ENCODE assay signal across 17 cellular contexts in the genomic region with DNA sequence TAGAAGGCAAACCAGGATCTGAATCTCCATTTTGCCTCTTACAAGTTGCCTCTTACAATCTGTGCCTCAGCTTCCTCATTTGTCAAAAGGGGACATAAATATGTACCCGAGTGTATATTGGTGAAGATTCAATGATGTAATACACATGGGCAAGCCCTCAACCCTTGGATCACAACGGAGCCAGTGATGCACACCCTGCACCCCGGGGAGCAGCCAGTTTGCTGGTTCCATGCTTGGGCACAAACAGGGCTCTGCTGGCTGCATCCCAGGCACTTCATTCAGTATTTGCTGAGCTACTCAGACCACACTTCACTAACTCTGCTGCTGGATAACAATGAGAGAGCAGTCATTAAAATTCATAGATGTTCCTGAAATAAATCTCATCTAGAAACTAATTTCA.
"Had no signal": no experiment of that assay in that cellular context is flagged by ENCODE, and none has a peak within 500 bp of the region (broad histone marks: within the 10 kb centered on the region; RNA-seq: fewer than 3 reads in every experiment).

No MANE protein-coding gene starts in this region.

- H3K27me3 ChIP-seq: adrenal gland, transverse colon had no signal

- H3K27me3 Mint-ChIP-seq: activated B cell treated with CpG ODN at 0.5 μM for 24 hours, progenitor cell of endocrine pancreas had no signal

- H3K4me3 Mint-ChIP-seq: activated B cell treated with CpG ODN at 0.5 μM for 24 hours; activated CD8-positive, alpha-beta T cell treated with anti-CD3 and anti-CD28 coated beads, Interleukin-2, amount 10 ng/mL, durations not matched to agents 7 days and 5 days; activated naive CD4-positive, alpha-beta T cell treated with anti-CD3 and anti-CD28 coated beads, Interleukin-2, amount 50 U/mL, for 24 hours; nephron; T-helper 17 cell had no signal

- H3K4me1 Mint-ChIP-seq: activated B cell treated with CpG ODN at 0.5 μM for 24 hours; activated naive CD4-positive, alpha-beta T cell treated with anti-CD3 and anti-CD28 coated beads, Interleukin-2, amount 50 U/mL, for 24 hours had no signal

- H3K27ac ChIP-seq: adrenal gland, skin epidermis, transverse colon had no signal

- H3K4me3 ChIP-seq: adrenal gland, skin epidermis, transverse colon had no signal

- H3K36me3 Mint-ChIP-seq: activated naive CD4-positive, alpha-beta T cell treated with anti-CD3 and anti-CD28 coated beads, Interleukin-2, amount 50 U/mL, for 24 hours had no signal

- H3K27ac Mint-ChIP-seq: activated B cell treated with CpG ODN at 0.5 μM for 24 hours; activated CD8-positive, alpha-beta T cell treated with anti-CD3 and anti-CD28 coated beads, Interleukin-2, amount 10 ng/mL, durations not matched to agents 7 days and 5 days; activated naive CD4-positive, alpha-beta T cell treated with anti-CD3 and anti-CD28 coated beads, Interleukin-2, amount 50 U/mL, for 24 hours; progenitor cell of endocrine pancreas; T-helper 17 cell had no signal

- H3K9me3 Mint-ChIP-seq: activated B cell treated with CpG ODN at 0.5 μM for 24 hours; activated naive CD4-positive, alpha-beta T cell treated with anti-CD3 and anti-CD28 coated beads, Interleukin-2, amount 50 U/mL, for 24 hours; nephron had no signal

- H3K9me3 ChIP-seq: adrenal gland, transverse colon had no signal

- H3K4me1 ChIP-seq: transverse colon had no signal

- DNase-seq: activated B cell treated with CpG ODN at 0.5 μM for 24 hours; activated CD4-positive, alpha-beta T cell treated with anti-CD3 and anti-CD28 coated beads for 48 hours; activated CD8-positive, alpha-beta memory T cell treated with anti-CD3 and anti-CD28 coated beads, Interleukin-2, amount 50 U/mL, for 4 hours; activated CD8-positive, alpha-beta T cell treated with anti-CD3 and anti-CD28 coated beads, Interleukin-2, amount 10 ng/mL, durations not matched to agents 7 days and 5 days; activated effector memory CD4-positive, alpha-beta T cell treated with anti-CD3 and anti-CD28 coated beads, Interleukin-2, amount 50 U/mL, for 16 hours; activated T-cell treated with anti-CD3 and anti-CD28 coated beads, Interleukin-2, amount 50 U/mL, for 48 hours; adrenal gland; right cardiac atrium; stimulated activated CD4-positive, alpha-beta T cell treated with anti-CD3 and anti-CD28 coated beads, Interleukin-4, amount 100 ng/mL, for 4 hours; stimulated activated CD8-positive, alpha-beta memory T cell treated with anti-CD3 and anti-CD28 coated beads, Interleukin-4, amount 100 ng/mL, for 48 hours; stimulated activated naive CD4-positive, alpha-beta T cell treated with Interleukin-2 at 50 U/mL for 16 hours; T-helper 17 cell; transverse colon had no signal

- ATAC-seq: activated CD8-positive, alpha-beta T cell treated with anti-CD3 and anti-CD28 coated beads, Interleukin-2, amount 10 ng/mL, durations not matched to agents 7 days and 5 days; right cardiac atrium; T-helper 17 cell had no signal

- H3K36me3 ChIP-seq: transverse colon had no signal
